Comparison of ENCODE assay signal across 25 cellular contexts in genomic region chr3:73136941-73137340, GRCh38.
DNase-seq lines count a peak whose midpoint lies in the region; ATAC-seq and TF ChIP-seq lines count a peak whose summit lies in the region.
"Had no signal": no experiment of that assay in that cellular context is flagged by ENCODE, and none has a peak within 500 bp of the region (broad histone marks: within the 10 kb centered on the region; RNA-seq: fewer than 3 reads in every experiment).

No MANE protein-coding gene starts in this region.

- intact Hi-C loops in heart right ventricle (cut with DNase I), result no loop called here

- ATAC-seq in heart right ventricle, result no peak
- ATAC-seq: K562, PC-3, SK-N-SH treated with all-trans-retinoic acid at 6 μM for 48 hours had no signal

- H3K4me3 ChIP-seq in tibial nerve (no peak overlapping the region), heart right ventricle (no peak overlapping the region)
- H3K4me3 ChIP-seq: GM23248, K562 had no signal

- no peak for TF ChIP-seq POLR2A in tibial nerve (IDR thresholded peaks at IDR 0.05)

- H3K27ac ChIP-seq in tibial nerve, result no peak overlapping the region
- no peak overlapping the region for H3K27ac ChIP-seq in heart right ventricle
- H3K27ac ChIP-seq: 22Rv1, GM23248 had no signal

- peak; percentile 3 for DNase-seq in NCI-H1092 treated with DMSO at 0.1 percent for 48 hours (lab: John Stamatoyannopoulos, UW)
- DNase-seq in NCI-H1092 (lab: John Stamatoyannopoulos, UW), result no peak
- peak; percentile 56 for DNase-seq in NCI-H748 treated with DMSO at 0.1 percent for 48 hours (lab: John Stamatoyannopoulos, UW)
- peak; percentile 66 for DNase-seq in myocyte (ENCODE audit: low read depth)
- DNase-seq in tibial nerve (ENCODE audit: low spot score in 2 of 2), result no peak
- DNase-seq in COLO668 (lab: John Stamatoyannopoulos, UW; ENCODE audit: unreplicated experiment), result no peak
- no peak for DNase-seq in AG20443 (ENCODE audit: low spot score)
- DNase-seq in heart right ventricle, result no peak
- DNase-seq: BE2C; Calu3; CD8-positive, alpha-beta memory T cell; DMS79 treated with DMSO at 0.1 percent for 48 hours; GM23248; H9; HFFc6; Kasumi-1; MV-4-11; NCI-H1436 treated with DMSO at 0.1 percent for 48 hours; NCI-H2029; NCI-H446; NCI-H524 treated with DMSO at 0.1 percent for 48 hours; PC-3 had no signal

- no peaks in the 10 kb centered on the region for H3K27me3 ChIP-seq in tibial nerve
- no peaks in the 10 kb centered on the region for H3K27me3 ChIP-seq in heart right ventricle

- TF ChIP-seq CTCF in tibial nerve (IDR thresholded peaks at IDR 0.05), result no peak
- no peak for TF ChIP-seq CTCF in heart right ventricle (IDR thresholded peaks at IDR 0.05)

- H3K36me3 ChIP-seq in tibial nerve (no peaks in the 10 kb centered on the region), heart right ventricle (no peaks in the 10 kb centered on the region)
- H3K36me3 ChIP-seq: BE2C had no signal

- TF ChIP-seq EP300 in tibial nerve (IDR thresholded peaks at IDR 0.05), result no peak

- peaks cover 0 to 27% (median 0%) of the 10 kb centered on the region in 4 donors for H3K9me3 ChIP-seq in tibial nerve
- H3K9me3 ChIP-seq in heart right ventricle, result peaks cover 0 to 25% (median 12%) of the 10 kb centered on the region in 11 donors
- H3K9me3 ChIP-seq: BE2C had no signal

- WGBS in tibial nerve, 2 donors, result 85 to 90% methylated on average over 6 of the region's 6 CpGs
- 82 to 85% methylated on average over 6 of the region's 6 CpGs for WGBS in heart right ventricle, 2 donors

- H3K4me1 ChIP-seq in tibial nerve, result peaks cover 0 to 21% (median 6%) of the 10 kb centered on the region in 4 donors
- peaks cover 0 to 6% (median 0%) of the 10 kb centered on the region in 9 donors for H3K4me1 ChIP-seq in heart right ventricle
- H3K4me1 ChIP-seq: BE2C had no signal

Comparison
In these comparisons a context has a peak if more than half of its experiments do, and no peak if none do; other contexts are left out.
1. DNase-seq: peak in NCI-H1092 treated with DMSO at 0.1 percent for 48 hours (single experiment), NCI-H748 treated with DMSO at 0.1 percent for 48 hours (single experiment) and myocyte (single experiment); none in NCI-H1092 (single experiment), tibial nerve (0 of 2), COLO668 (single experiment), AG20443 (single experiment) and heart right ventricle (0 of 2).